8 cellular contexts compared by ENCODE assay signal in genomic region chr2:105521176-105521575, GRCh38.
DNase-seq lines count a peak whose midpoint lies in the region; ATAC-seq, FAIRE-seq and TF ChIP-seq lines count a peak whose summit lies in the region.

No MANE protein-coding gene starts in this region.

- DNase-seq in CD1c-positive myeloid dendritic cell (ENCODE audit: extremely low spot score) (peak; percentile 37), HEK293T (ENCODE audit: extremely low spot score) (no peak), K562 (ENCODE audit: extremely low read depth in 1 of 4, low spot score in 3 of 4) (peak in 3 of 4 experiments; percentile 18 to 30 (median 23)), mesenchymal stem cell (peak; percentile 49), HAP-1 (ENCODE audit: low spot score in 2 of 2) (no peak)
- DNase-seq in activated CD8-positive, alpha-beta memory T cell treated with anti-CD3 and anti-CD28 coated beads for 24 hours: no peak

- H3K4me3 ChIP-seq in K562 (no peak overlapping the region), mesenchymal stem cell (ENCODE audit: insufficient read depth in 1 of 2, low read depth in 1 of 2, low read length in 2 of 2) (no peak overlapping the region), HAP-1 (no peak overlapping the region)

- CTCF ChIA-PET in HEK293T (lab: Yijun Ruan, JAX) (interaction anchor here (0.6 to 1.8 kb wide), 10 partner anchors 12 to 273 kb away, joined by 3 to 13 read pairs (median 4); no protein-coding TSS in a partner anchor), K562 (lab: Yijun Ruan, JAX; ENCODE audit: low intra/inter-chr PET ratio) (interaction anchor here (0.7 to 7.9 kb wide), 17 partner anchors 10 to 233 kb away, joined by 3 to 117 read pairs (median 5); no protein-coding TSS in a partner anchor)

- no peaks in the 10 kb centered on the region for H3K9me1 ChIP-seq in K562 (ENCODE audit: control insufficient read depth, insufficient read depth, low read length)

- H3K79me1 ChIP-seq in mesenchymal stem cell (replicated peaks; ENCODE audit: low read length, poor library complexity, severe bottlenecking): peaks cover 1% of the 10 kb centered on the region

- no peak overlapping the region for H4K8ac ChIP-seq in mesenchymal stem cell (ENCODE audit: low read length)

- H4K91ac ChIP-seq in mesenchymal stem cell (ENCODE audit: low read length): no peak overlapping the region

- no peak overlapping the region for H2BK120ac ChIP-seq in mesenchymal stem cell (ENCODE audit: low read depth, low read length)

- H3K79me2 ChIP-seq in K562 (ENCODE audit: control insufficient read depth, insufficient read depth, low read length): no peaks in the 10 kb centered on the region

- H3K27me3 ChIP-seq in K562 (ENCODE audit: control insufficient read depth in 2 of 2, insufficient read depth in 2 of 2, low read length in 2 of 2) (no peaks in the 10 kb centered on the region; a peak in 1 of 5 replicates), mesenchymal stem cell (ENCODE audit: control insufficient read depth in 1 of 2, insufficient read depth in 1 of 2, low read length in 2 of 2) (peaks cover 0 to 6% of the 10 kb centered on the region in 2 experiments), HAP-1 (ENCODE audit: low read depth) (no peaks in the 10 kb centered on the region)

- TF ChIP-seq CTCF in K562 (IDR thresholded peaks at IDR 0.05 in 2 of 3, conservative IDR thresholded peaks at IDR 0.05 in 1 of 3; ENCODE audit: insufficient read depth in 2 of 3, low read depth in 1 of 3, low read length in 3 of 3): peak; percentile 28 to 78 (median 51); a peak in 3 of 6 replicates

- H3K14ac ChIP-seq in mesenchymal stem cell (ENCODE audit: low read length in 2 of 2): no peak overlapping the region

- no peak overlapping the region for H3K18ac ChIP-seq in mesenchymal stem cell (ENCODE audit: low read depth in 1 of 2, low read length in 2 of 2)

- intact Hi-C loops in K562 (cut with micrococcal nuclease): loop anchor here (1.0 to 10.0 kb wide), 5 partner anchors 66 to 406 kb away; no protein-coding TSS in a partner anchor

- FAIRE-seq in K562 (lab: Jason Lieb, UNC): peak; percentile 71

- peaks cover 2% of the 10 kb centered on the region; the same call in 1 of the 2 replicates for H3K9me3 ChIP-seq in K562 (replicated peaks; ENCODE audit: control insufficient read depth, insufficient read depth, low read depth, low read length)
- no peaks in the 10 kb centered on the region for H3K9me3 ChIP-seq in mesenchymal stem cell (ENCODE audit: control insufficient read depth, low read length)
- H3K9me3 ChIP-seq in HAP-1: no peaks in the 10 kb centered on the region

- no peak overlapping the region for H3K4ac ChIP-seq in mesenchymal stem cell (ENCODE audit: low read depth in 1 of 2, low read length in 2 of 2)

- 0 out of 2 replicates have a peak overlapping the region, but pooled peaks have one; percentile 21 for H2AFZ ChIP-seq in K562 (ENCODE audit: low read depth, low read length)
- H2AFZ ChIP-seq in mesenchymal stem cell (ENCODE audit: low read depth, low read length): no peak overlapping the region

- peak; percentile 88 for TF ChIP-seq RAD21 in K562 (CRISPR knock-in tag; conservative IDR thresholded peaks at IDR 0.05 in 1 of 2, IDR thresholded peaks at IDR 0.05 in 1 of 2)

- H4K20me1 ChIP-seq in K562 (replicated peaks; ENCODE audit: control insufficient read depth, insufficient read depth, low read length): no peaks in the 10 kb centered on the region

- BruUV-seq in K562 (replicated peaks; lab: Mats Ljungman, UMichigan): no TSS peak

- TF ChIP-seq EP300 in K562 (IDR thresholded peaks at IDR 0.05; ENCODE audit: low read length): no peak

- in situ Hi-C loops in K562 (cut with MboI): loop anchor here (5.0 kb wide), 1 partner anchor 149 kb away; no protein-coding TSS in a partner anchor
- in situ Hi-C loops in HAP-1 (cut with MboI; ENCODE audit: low sequenced_read_pairs): no loop called here

- no peak overlapping the region for H2AK5ac ChIP-seq in mesenchymal stem cell (ENCODE audit: low read length, severe bottlenecking)

- H3K4me2 ChIP-seq in K562 (ENCODE audit: insufficient read depth, low read length): no peak overlapping the region
- no peak overlapping the region for H3K4me2 ChIP-seq in mesenchymal stem cell (ENCODE audit: low read length, poor library complexity, severe bottlenecking)

- H2BK15ac ChIP-seq in mesenchymal stem cell (ENCODE audit: low read depth, poor library complexity, severe bottlenecking): no peak overlapping the region

- POLR2A ChIA-PET in HEK293T (lab: Yijun Ruan, JAX) (no interaction called here), K562 (lab: Yijun Ruan, JAX) (interaction anchor here (1.0 kb wide), 1 partner anchor 177 kb away, joined by 3 read pairs; no protein-coding TSS in a partner anchor)

- H3K27ac ChIP-seq in K562 (ENCODE audit: extremely low read depth, low read depth, low read length) (no peak overlapping the region), mesenchymal stem cell (ENCODE audit: low read length, poor library complexity, severe bottlenecking) (no peak overlapping the region)

- H3K4me1 ChIP-seq in K562 (replicated peaks in 1 of 2; ENCODE audit: control insufficient read depth in 2 of 2, insufficient read depth in 2 of 2, low read length in 2 of 2) (peaks cover 10 to 11% of the 10 kb centered on the region in 2 experiments; a peak in 4 of 5 replicates), mesenchymal stem cell (ENCODE audit: control insufficient read depth, insufficient read depth, low read depth, low read length) (peaks cover 17% of the 10 kb centered on the region), HAP-1 (no peaks in the 10 kb centered on the region)

- WGBS in K562 (ENCODE audit: insufficient coverage, low coverage, missing lambda C conversion rate): 0% methylated on average over 1 of the region's 1 CpG
- no CpG with 5 or more reads among the region's 1 CpG for WGBS in mesenchymal stem cell

- no peak for TF ChIP-seq POLR2A in K562 (conservative IDR thresholded peaks at IDR 0.05)

- H3K9ac ChIP-seq in K562 (ENCODE audit: insufficient read depth in 1 of 2, low read depth in 2 of 2, low read length in 2 of 2): no peak overlapping the region
- H3K9ac ChIP-seq in mesenchymal stem cell (ENCODE audit: low read length): peak overlapping the region; percentile 13

- H3K23ac ChIP-seq in mesenchymal stem cell (ENCODE audit: low read length in 2 of 2): no peak overlapping the region

- ATAC-seq in K562 (no peak), GM21723 (IDR thresholded peaks at IDR 0.05; ENCODE audit: unreplicated experiment) (no peak), GM21360 (IDR thresholded peaks at IDR 0.05; ENCODE audit: unreplicated experiment) (no peak)

- no peak overlapping the region for H2BK5ac ChIP-seq in mesenchymal stem cell (ENCODE audit: low read depth, low read length, poor library complexity, severe bottlenecking)

- H3K36me3 ChIP-seq in K562 (ENCODE audit: control insufficient read depth, insufficient read depth, low read length): no peaks in the 10 kb centered on the region
- H3K36me3 ChIP-seq in mesenchymal stem cell (ENCODE audit: control insufficient read depth in 1 of 2, insufficient read depth in 2 of 2, low read depth in 1 of 2, low read length in 2 of 2): no peaks in the 10 kb centered on the region
- H3K36me3 ChIP-seq in HAP-1 (replicated peaks): no peaks in the 10 kb centered on the region

- no peak overlapping the region for H2BK12ac ChIP-seq in mesenchymal stem cell (ENCODE audit: low read length in 2 of 2)

TF ChIP-seq in HEK293T, 16 proteins besides CTCF, POLR2A, EP300 and RAD21:
- TF ChIP-seq FOXA1 (IDR thresholded peaks at IDR 0.05) (no peak), ZNF384 (IDR thresholded peaks at IDR 0.05) (peak; percentile 91)

TF ChIP-seq in K562, 482 proteins besides CTCF, POLR2A, EP300 and RAD21 (continues in another document):
- no peak for TF ChIP-seq SRSF1 (IDR thresholded peaks at IDR 0.05; ENCODE audit: low read depth, low read length)
- TF ChIP-seq ARID1B (IDR thresholded peaks at IDR 0.05): no peak
- TF ChIP-seq PHF8 (IDR thresholded peaks at IDR 0.05; ENCODE audit: borderline replicate concordance, low read length): no peak
- no peak for TF ChIP-seq NFRKB (IDR thresholded peaks at IDR 0.05; ENCODE audit: low read depth)
- no peak for TF ChIP-seq RBM14 (IDR thresholded peaks at IDR 0.05; ENCODE audit: borderline replicate concordance, insufficient read depth, low read depth, low read length)
- TF ChIP-seq ZNF347 (CRISPR knock-in tag; IDR thresholded peaks at IDR 0.05; ENCODE audit: low read depth): no peak
- no peak for TF ChIP-seq LCOR (CRISPR knock-in tag; IDR thresholded peaks at IDR 0.05)
- no peak for TF ChIP-seq SREBF2 (CRISPR knock-in tag; IDR thresholded peaks at IDR 0.05)
- peak; percentile 76 for TF ChIP-seq ZNF384 (IDR thresholded peaks at IDR 0.05; ENCODE audit: low read depth, low read length)
- TF ChIP-seq ARID2 (IDR thresholded peaks at IDR 0.05): peak; percentile 87
- no peak for TF ChIP-seq FOXO4 (CRISPR knock-in tag; IDR thresholded peaks at IDR 0.05)
- TF ChIP-seq HINFP (tag; conservative IDR thresholded peaks at IDR 0.05; ENCODE audit: low read depth): no peak
- TF ChIP-seq NFXL1 (CRISPR knock-in tag; IDR thresholded peaks at IDR 0.05): no peak
- no peak for TF ChIP-seq ELF2 (CRISPR knock-in tag; IDR thresholded peaks at IDR 0.05)

Comparison
In these comparisons a context has a peak if more than half of its experiments do, and no peak if none do; other contexts are left out.
1. DNase-seq: peak in CD1c-positive myeloid dendritic cell (single experiment), K562 (3 of 4) and mesenchymal stem cell (single experiment); none in HEK293T (single experiment), HAP-1 (0 of 2) and activated CD8-positive, alpha-beta memory T cell treated with anti-CD3 and anti-CD28 coated beads for 24 hours (single experiment).